Comparison of ENCODE assay signal across 2 cellular contexts in the genomic region with DNA sequence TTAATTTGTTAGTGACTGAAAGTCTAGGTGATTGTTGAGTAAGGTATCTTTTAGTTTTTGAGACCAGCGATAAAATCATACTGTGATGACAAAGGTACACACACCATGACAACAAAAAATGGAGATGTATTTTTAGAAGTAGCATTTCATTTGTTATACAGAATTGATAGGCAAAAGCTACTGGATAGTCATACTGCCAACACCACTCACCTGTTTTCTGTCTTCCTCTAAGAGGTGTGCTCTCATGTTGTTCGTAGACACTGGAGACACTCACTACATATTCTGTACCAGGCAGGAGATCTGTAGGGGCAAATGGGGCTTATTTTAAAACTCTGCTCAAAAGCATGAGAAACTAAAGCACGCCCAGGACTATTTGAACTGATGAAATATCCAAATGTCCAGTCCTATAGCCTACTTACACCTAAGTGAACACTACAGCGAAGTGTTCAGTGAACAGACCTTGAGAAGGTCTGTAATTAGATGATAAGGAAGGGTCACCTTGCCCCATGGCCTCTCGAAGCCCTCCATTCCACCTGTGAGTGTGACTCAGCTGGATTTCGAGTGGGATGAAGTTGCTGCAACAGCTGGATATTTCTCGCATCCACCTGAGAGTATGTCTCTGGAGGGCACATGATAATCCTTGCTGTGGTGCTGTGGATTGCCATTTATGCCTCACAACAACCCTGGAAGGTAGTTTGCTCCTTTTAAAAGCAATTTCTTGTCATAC.
TF ChIP-seq lines count a peak whose summit lies in the region.

No MANE protein-coding gene starts in this region.

TF ChIP-seq in HepG2, 621 proteins besides CTCF, POLR2A, EP300 and RAD21 (continued from another document):
- TF ChIP-seq POLR2AphosphoS5 (IDR thresholded peaks at IDR 0.05; ENCODE audit: low read depth, low read length) (peak; percentile 55; the same call in 1 of the 2 replicates), ZNF605 (CRISPR knock-in tag; IDR thresholded peaks at IDR 0.05) (0 out of 2 replicates have a peak, but pooled peaks have one; percentile 31), ZNF282 (IDR thresholded peaks at IDR 0.05; ENCODE audit: partially characterized antibody) (no peak), SP140L (CRISPR knock-in tag; IDR thresholded peaks at IDR 0.05; ENCODE audit: borderline replicate concordance) (no peak), ZSCAN25 (CRISPR knock-in tag; IDR thresholded peaks at IDR 0.05) (no peak), MXI1 (IDR thresholded peaks at IDR 0.05; ENCODE audit: borderline replicate concordance, low read depth, low read length) (no peak), RCOR2 (CRISPR knock-in tag; IDR thresholded peaks at IDR 0.05) (no peak), TCF12 (IDR thresholded peaks at IDR 0.05) (no peak), TCF12 (CRISPR knock-in tag; IDR thresholded peaks at IDR 0.05) (no peak), POLR2G (IDR thresholded peaks at IDR 0.05; ENCODE audit: low read depth, low read length) (peak; percentile 64), ZNF552 (CRISPR knock-in tag; IDR thresholded peaks at IDR 0.05; ENCODE audit: borderline replicate concordance) (0 out of 2 replicates have a peak, but pooled peaks have one; percentile 23), NCOR1 (IDR thresholded peaks at IDR 0.05; ENCODE audit: borderline replicate concordance, low read length) (no peak)
- TF ChIP-seq, protein P1, sequence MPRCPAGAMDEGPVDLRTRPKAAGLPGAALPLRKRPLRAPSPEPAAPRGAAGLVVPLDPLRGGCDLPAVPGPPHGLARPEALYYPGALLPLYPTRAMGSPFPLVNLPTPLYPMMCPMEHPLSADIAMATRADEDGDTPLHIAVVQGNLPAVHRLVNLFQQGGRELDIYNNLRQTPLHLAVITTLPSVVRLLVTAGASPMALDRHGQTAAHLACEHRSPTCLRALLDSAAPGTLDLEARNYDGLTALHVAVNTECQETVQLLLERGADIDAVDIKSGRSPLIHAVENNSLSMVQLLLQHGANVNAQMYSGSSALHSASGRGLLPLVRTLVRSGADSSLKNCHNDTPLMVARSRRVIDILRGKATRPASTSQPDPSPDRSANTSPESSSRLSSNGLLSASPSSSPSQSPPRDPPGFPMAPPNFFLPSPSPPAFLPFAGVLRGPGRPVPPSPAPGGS (CRISPR knock-in tag; IDR thresholded peaks at IDR 0.05), result no peak
- TF ChIP-seq, protein P2, sequence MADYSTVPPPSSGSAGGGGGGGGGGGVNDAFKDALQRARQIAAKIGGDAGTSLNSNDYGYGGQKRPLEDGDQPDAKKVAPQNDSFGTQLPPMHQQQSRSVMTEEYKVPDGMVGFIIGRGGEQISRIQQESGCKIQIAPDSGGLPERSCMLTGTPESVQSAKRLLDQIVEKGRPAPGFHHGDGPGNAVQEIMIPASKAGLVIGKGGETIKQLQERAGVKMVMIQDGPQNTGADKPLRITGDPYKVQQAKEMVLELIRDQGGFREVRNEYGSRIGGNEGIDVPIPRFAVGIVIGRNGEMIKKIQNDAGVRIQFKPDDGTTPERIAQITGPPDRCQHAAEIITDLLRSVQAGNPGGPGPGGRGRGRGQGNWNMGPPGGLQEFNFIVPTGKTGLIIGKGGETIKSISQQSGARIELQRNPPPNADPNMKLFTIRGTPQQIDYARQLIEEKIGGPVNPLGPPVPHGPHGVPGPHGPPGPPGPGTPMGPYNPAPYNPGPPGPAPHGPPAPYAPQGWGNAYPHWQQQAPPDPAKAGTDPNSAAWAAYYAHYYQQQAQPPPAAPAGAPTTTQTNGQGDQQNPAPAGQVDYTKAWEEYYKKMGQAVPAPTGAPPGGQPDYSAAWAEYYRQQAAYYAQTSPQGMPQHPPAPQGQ (CRISPR knock-in tag; IDR thresholded peaks at IDR 0.05; ENCODE audit: borderline replicate concordance), result no peak
- TF ChIP-seq, protein P3, sequence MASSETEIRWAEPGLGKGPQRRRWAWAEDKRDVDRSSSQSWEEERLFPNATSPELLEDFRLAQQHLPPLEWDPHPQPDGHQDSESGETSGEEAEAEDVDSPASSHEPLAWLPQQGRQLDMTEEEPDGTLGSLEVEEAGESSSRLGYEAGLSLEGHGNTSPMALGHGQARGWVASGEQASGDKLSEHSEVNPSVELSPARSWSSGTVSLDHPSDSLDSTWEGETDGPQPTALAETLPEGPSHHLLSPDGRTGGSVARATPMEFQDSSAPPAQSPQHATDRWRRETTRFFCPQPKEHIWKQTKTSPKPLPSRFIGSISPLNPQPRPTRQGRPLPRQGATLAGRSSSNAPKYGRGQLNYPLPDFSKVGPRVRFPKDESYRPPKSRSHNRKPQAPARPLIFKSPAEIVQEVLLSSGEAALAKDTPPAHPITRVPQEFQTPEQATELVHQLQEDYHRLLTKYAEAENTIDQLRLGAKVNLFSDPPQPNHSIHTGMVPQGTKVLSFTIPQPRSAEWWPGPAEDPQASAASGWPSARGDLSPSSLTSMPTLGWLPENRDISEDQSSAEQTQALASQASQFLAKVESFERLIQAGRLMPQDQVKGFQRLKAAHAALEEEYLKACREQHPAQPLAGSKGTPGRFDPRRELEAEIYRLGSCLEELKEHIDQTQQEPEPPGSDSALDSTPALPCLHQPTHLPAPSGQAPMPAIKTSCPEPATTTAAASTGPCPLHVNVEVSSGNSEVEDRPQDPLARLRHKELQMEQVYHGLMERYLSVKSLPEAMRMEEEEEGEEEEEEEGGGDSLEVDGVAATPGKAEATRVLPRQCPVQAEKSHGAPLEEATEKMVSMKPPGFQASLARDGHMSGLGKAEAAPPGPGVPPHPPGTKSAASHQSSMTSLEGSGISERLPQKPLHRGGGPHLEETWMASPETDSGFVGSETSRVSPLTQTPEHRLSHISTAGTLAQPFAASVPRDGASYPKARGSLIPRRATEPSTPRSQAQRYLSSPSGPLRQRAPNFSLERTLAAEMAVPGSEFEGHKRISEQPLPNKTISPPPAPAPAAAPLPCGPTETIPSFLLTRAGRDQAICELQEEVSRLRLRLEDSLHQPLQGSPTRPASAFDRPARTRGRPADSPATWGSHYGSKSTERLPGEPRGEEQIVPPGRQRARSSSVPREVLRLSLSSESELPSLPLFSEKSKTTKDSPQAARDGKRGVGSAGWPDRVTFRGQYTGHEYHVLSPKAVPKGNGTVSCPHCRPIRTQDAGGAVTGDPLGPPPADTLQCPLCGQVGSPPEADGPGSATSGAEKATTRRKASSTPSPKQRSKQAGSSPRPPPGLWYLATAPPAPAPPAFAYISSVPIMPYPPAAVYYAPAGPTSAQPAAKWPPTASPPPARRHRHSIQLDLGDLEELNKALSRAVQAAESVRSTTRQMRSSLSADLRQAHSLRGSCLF (CRISPR knock-in tag; IDR thresholded peaks at IDR 0.05; ENCODE audit: borderline replicate concordance), result no peak

TF ChIP-seq in K562, 482 proteins besides CTCF, POLR2A, EP300 and RAD21 (continued from another document and continues in another):
- TF ChIP-seq MAFG (tag; conservative IDR thresholded peaks at IDR 0.05) (peak; percentile 18; the same call in 1 of the 2 replicates), RFX7 (CRISPR knock-in tag; IDR thresholded peaks at IDR 0.05) (no peak), NFE2 (IDR thresholded peaks at IDR 0.05; ENCODE audit: low read depth) (peak; percentile 63), SMAD2 (IDR thresholded peaks at IDR 0.05; ENCODE audit: low read depth, low read length) (no peak), ESRRA (IDR thresholded peaks at IDR 0.05; ENCODE audit: borderline replicate concordance, low read depth) (peak; percentile 52; the same call in 1 of the 2 replicates), HNRNPK (IDR thresholded peaks at IDR 0.05; ENCODE audit: low read depth, low read length, poor library complexity, severe bottlenecking) (no peak), TRIM24 (IDR thresholded peaks at IDR 0.05) (no peak; a peak in 1 of 4 replicates), RB1 (IDR thresholded peaks at IDR 0.05; ENCODE audit: low read depth) (no peak), CAMTA2 (CRISPR knock-in tag; conservative IDR thresholded peaks at IDR 0.05) (no peak), MCM7 (IDR thresholded peaks at IDR 0.05) (no peak), ZKSCAN1 (IDR thresholded peaks at IDR 0.05; ENCODE audit: low read depth, low read length) (no peak), RBM34 (IDR thresholded peaks at IDR 0.05; ENCODE audit: borderline replicate concordance, insufficient read depth, low read length) (no peak), RBM22 (IDR thresholded peaks at IDR 0.05; ENCODE audit: low read depth, low read length, poor library complexity, severe bottlenecking) (no peak), ZBED1 (IDR thresholded peaks at IDR 0.05) (no peak), MTA2 (IDR thresholded peaks at IDR 0.05; ENCODE audit: low read depth) (no peak), CHD1 (IDR thresholded peaks at IDR 0.05; ENCODE audit: low read length) (no peak), CTBP1 (IDR thresholded peaks at IDR 0.05; ENCODE audit: borderline replicate concordance) (peak; percentile 55; the same call in 1 of the 2 replicates), TAL1 (IDR thresholded peaks at IDR 0.05) (peak; percentile 65), ZFP1 (CRISPR knock-in tag; IDR thresholded peaks at IDR 0.05) (no peak), ZNF785 (CRISPR knock-in tag; IDR thresholded peaks at IDR 0.05) (no peak), MED1 (CRISPR knock-in tag; IDR thresholded peaks at IDR 0.05; ENCODE audit: borderline replicate concordance) (no peak), EGR1 (conservative IDR thresholded peaks at IDR 0.05) (no peak), TEAD1 (CRISPR knock-in tag; IDR thresholded peaks at IDR 0.05) (no peak), TEAD4 (IDR thresholded peaks at IDR 0.05; ENCODE audit: low read length) (peak; percentile 42; the same call in 1 of the 2 replicates), TEAD4 (CRISPR knock-in tag; IDR thresholded peaks at IDR 0.05; ENCODE audit: borderline replicate concordance) (no peak)
- TF ChIP-seq, protein P4, sequence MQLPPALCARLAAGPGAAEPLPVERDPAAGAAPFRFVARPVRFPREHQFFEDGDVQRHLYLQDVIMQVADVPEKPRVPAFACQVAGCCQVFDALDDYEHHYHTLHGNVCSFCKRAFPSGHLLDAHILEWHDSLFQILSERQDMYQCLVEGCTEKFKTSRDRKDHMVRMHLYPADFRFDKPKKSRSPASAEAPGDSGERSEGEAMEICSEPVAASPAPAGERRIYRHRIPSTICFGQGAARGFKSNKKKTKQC (CRISPR knock-in tag; IDR thresholded peaks at IDR 0.05), result no peak
- TF ChIP-seq, protein P5, sequence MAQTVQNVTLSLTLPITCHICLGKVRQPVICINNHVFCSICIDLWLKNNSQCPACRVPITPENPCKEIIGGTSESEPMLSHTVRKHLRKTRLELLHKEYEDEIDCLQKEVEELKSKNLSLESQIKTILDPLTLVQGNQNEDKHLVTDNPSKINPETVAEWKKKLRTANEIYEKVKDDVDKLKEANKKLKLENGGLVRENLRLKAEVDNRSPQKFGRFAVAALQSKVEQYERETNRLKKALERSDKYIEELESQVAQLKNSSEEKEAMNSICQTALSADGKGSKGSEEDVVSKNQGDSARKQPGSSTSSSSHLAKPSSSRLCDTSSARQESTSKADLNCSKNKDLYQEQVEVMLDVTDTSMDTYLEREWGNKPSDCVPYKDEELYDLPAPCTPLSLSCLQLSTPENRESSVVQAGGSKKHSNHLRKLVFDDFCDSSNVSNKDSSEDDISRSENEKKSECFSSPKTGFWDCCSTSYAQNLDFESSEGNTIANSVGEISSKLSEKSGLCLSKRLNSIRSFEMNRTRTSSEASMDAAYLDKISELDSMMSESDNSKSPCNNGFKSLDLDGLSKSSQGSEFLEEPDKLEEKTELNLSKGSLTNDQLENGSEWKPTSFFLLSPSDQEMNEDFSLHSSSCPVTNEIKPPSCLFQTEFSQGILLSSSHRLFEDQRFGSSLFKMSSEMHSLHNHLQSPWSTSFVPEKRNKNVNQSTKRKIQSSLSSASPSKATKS (CRISPR knock-in tag; IDR thresholded peaks at IDR 0.05), result no peak
- TF ChIP-seq, protein P6, sequence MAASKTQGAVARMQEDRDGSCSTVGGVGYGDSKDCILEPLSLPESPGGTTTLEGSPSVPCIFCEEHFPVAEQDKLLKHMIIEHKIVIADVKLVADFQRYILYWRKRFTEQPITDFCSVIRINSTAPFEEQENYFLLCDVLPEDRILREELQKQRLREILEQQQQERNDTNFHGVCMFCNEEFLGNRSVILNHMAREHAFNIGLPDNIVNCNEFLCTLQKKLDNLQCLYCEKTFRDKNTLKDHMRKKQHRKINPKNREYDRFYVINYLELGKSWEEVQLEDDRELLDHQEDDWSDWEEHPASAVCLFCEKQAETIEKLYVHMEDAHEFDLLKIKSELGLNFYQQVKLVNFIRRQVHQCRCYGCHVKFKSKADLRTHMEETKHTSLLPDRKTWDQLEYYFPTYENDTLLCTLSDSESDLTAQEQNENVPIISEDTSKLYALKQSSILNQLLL (CRISPR knock-in tag; IDR thresholded peaks at IDR 0.05; ENCODE audit: borderline replicate concordance), result no peak
- TF ChIP-seq, protein P7, sequence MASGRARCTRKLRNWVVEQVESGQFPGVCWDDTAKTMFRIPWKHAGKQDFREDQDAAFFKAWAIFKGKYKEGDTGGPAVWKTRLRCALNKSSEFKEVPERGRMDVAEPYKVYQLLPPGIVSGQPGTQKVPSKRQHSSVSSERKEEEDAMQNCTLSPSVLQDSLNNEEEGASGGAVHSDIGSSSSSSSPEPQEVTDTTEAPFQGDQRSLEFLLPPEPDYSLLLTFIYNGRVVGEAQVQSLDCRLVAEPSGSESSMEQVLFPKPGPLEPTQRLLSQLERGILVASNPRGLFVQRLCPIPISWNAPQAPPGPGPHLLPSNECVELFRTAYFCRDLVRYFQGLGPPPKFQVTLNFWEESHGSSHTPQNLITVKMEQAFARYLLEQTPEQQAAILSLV (tag; IDR thresholded peaks at IDR 0.05), result no peak
